ENCODE assay signal across 2 cellular contexts in genomic region chr3:13762931-13763330, GRCh38.
TF ChIP-seq lines count a peak whose summit lies in the region.

No MANE protein-coding gene starts in this region.

TF ChIP-seq in HEK293, 187 proteins besides CTCF, POLR2A, EP300 and RAD21:
- peak; percentile 34 for TF ChIP-seq SETDB1 (IDR thresholded peaks at IDR 0.05; ENCODE audit: insufficient read length, low read length)
- TF ChIP-seq ZNF2 (tag by site-specific recombination; IDR thresholded peaks at IDR 0.05): peak; percentile 98
- TF ChIP-seq ZNF433 (tag by site-specific recombination; IDR thresholded peaks at IDR 0.05; ENCODE audit: low read depth): no peak
TF ChIP-seq in HEK293: peak in this region for 2.

TF ChIP-seq in H1, 55 proteins besides CTCF, POLR2A, EP300 and RAD21:
- TF ChIP-seq TCF12 (IDR thresholded peaks at IDR 0.05; ENCODE audit: low read depth, low read length) (no peak), TAF7 (optimal IDR thresholded peaks at IDR 0.05; ENCODE audit: borderline replicate concordance, low read depth, low read length) (no peak), POLR2AphosphoS5 (IDR thresholded peaks at IDR 0.05; ENCODE audit: low read depth, low read length) (no peak), YY1 (IDR thresholded peaks at IDR 0.05; ENCODE audit: low read depth, low read length) (no peak), FOSL1 (IDR thresholded peaks at IDR 0.05; ENCODE audit: insufficient read depth, low read depth, low read length) (no peak), SRF (IDR thresholded peaks at IDR 0.05; ENCODE audit: low read depth, low read length) (no peak), HDAC2 (IDR thresholded peaks at IDR 0.05; ENCODE audit: borderline replicate concordance in 1 of 2, low read depth in 2 of 2, low read length in 2 of 2) (no peak), RFX5 (IDR thresholded peaks at IDR 0.05; ENCODE audit: borderline replicate concordance, low read depth, low read length) (no peak), EGR1 (IDR thresholded peaks at IDR 0.05; ENCODE audit: borderline replicate concordance, low read depth, low read length) (no peak), GTF2F1 (IDR thresholded peaks at IDR 0.05; ENCODE audit: borderline replicate concordance, low read depth, low read length) (no peak), TEAD4 (IDR thresholded peaks at IDR 0.05; ENCODE audit: low read depth, low read length) (no peak), JUND (IDR thresholded peaks at IDR 0.05; ENCODE audit: low read length) (no peak), JUN (IDR thresholded peaks at IDR 0.05; ENCODE audit: low read depth, low read length) (no peak), CBX5 (IDR thresholded peaks at IDR 0.05; ENCODE audit: low read depth, low read length) (no peak)
